Comparison of ENCODE assay signal across 23 cellular contexts in the genomic region with DNA sequence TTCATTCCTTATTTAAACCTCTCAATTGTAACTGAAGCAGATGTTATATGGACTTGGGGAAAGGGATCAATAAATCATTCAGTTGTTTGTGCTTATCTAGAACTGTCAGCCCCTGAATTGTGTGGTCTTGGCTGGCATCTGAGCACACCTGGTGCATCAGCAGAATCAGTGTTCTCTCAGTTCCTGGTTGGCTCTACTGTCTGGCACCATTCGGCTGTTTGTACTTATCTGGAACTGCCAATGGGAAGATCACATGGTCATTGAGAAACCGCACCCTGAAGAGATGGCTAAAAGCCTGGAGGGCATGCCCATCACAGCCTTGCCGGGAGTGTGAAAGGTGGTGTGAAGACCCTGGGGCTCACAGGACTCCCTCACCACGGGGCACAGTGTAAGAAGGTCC. TPM values are rescaled to one million over a fixed set of nuclear protein-coding genes. Genes with fewer than 3 reads are reported as not detected.
"Had no signal": no experiment of that assay in that cellular context is flagged by ENCODE, and none has a peak within 500 bp of the region (broad histone marks: within the 10 kb centered on the region; RNA-seq: fewer than 3 reads in every experiment).

No MANE protein-coding gene starts in this region.

- H3K9me3 ChIP-seq: esophagus squamous epithelium, lower lobe of right lung, right atrium auricular region, testis had no signal

- H3K36me3 Mint-ChIP-seq: activated naive CD8-positive, alpha-beta T cell treated with anti-CD3 and anti-CD28 coated beads for 36 hours; type B pancreatic cell had no signal

- H3K4me3 Mint-ChIP-seq: activated CD4-positive, alpha-beta T cell treated with anti-CD3 and anti-CD28 coated beads, Interleukin-2, amount 10 ng/mL, durations not matched to agents 24 days and 14 days; activated CD8-positive, alpha-beta T cell treated with anti-CD3 and anti-CD28 coated beads for 36 hours; activated naive CD8-positive, alpha-beta T cell treated with anti-CD3 and anti-CD28 coated beads for 36 hours; activated T-helper 17 cell treated with anti-CD3 and anti-CD28 coated beads, Interleukin-2, amount 50 U/mL, for 72 hours; effector memory CD8-positive, alpha-beta T cell; neural crest cell; type B pancreatic cell had no signal

- H3K27ac Mint-ChIP-seq: activated CD4-positive, alpha-beta T cell treated with anti-CD3 and anti-CD28 coated beads, Interleukin-2, amount 10 ng/mL, durations not matched to agents 24 days and 14 days; activated CD8-positive, alpha-beta T cell treated with anti-CD3 and anti-CD28 coated beads for 36 hours; activated naive CD8-positive, alpha-beta T cell treated with anti-CD3 and anti-CD28 coated beads for 36 hours; activated T-helper 17 cell treated with anti-CD3 and anti-CD28 coated beads, Interleukin-2, amount 50 U/mL, for 72 hours; effector memory CD8-positive, alpha-beta T cell; progenitor cell of endocrine pancreas; type B pancreatic cell had no signal

- ATAC-seq: activated CD8-positive, alpha-beta T cell treated with anti-CD3 and anti-CD28 coated beads for 36 hours; activated T-helper 17 cell treated with anti-CD3 and anti-CD28 coated beads, Interleukin-2, amount 50 U/mL, for 72 hours; effector memory CD8-positive, alpha-beta T cell; left cardiac atrium; lower lobe of right lung had no signal

- H3K4me1 Mint-ChIP-seq: activated CD4-positive, alpha-beta T cell treated with anti-CD3 and anti-CD28 coated beads, Interleukin-2, amount 10 ng/mL, durations not matched to agents 24 days and 14 days; activated T-helper 17 cell treated with anti-CD3 and anti-CD28 coated beads, Interleukin-2, amount 50 U/mL, for 72 hours had no signal

- DNase-seq: activated CD4-positive, alpha-beta T cell treated with anti-CD3 and anti-CD28 coated beads, Interleukin-2, amount 10 ng/mL, durations not matched to agents 24 days and 14 days; activated CD8-positive, alpha-beta T cell treated with anti-CD3 and anti-CD28 coated beads for 36 hours; activated naive CD4-positive, alpha-beta T cell; activated naive CD8-positive, alpha-beta T cell treated with anti-CD3 and anti-CD28 coated beads for 36 hours; activated T-cell treated with anti-CD3 and anti-CD28 coated beads, Interleukin-2, amount 50 U/mL, for 1 hour; amniotic stem cell; effector memory CD8-positive, alpha-beta T cell; esophagus squamous epithelium; left cardiac atrium; lower lobe of right lung; stimulated activated CD4-positive, alpha-beta T cell treated with anti-CD3 and anti-CD28 coated beads, Interleukin-4, amount 100 ng/mL, for 1 hour; testis had no signal

- H3K9me3 Mint-ChIP-seq: activated CD4-positive, alpha-beta T cell treated with anti-CD3 and anti-CD28 coated beads, Interleukin-2, amount 10 ng/mL, durations not matched to agents 24 days and 14 days; activated CD8-positive, alpha-beta T cell treated with anti-CD3 and anti-CD28 coated beads for 36 hours; activated naive CD8-positive, alpha-beta T cell treated with anti-CD3 and anti-CD28 coated beads for 36 hours; activated T-helper 17 cell treated with anti-CD3 and anti-CD28 coated beads, Interleukin-2, amount 50 U/mL, for 72 hours; effector memory CD8-positive, alpha-beta T cell; type B pancreatic cell had no signal

- H3K4me3 ChIP-seq: esophagus squamous epithelium, hepatocyte, lower lobe of right lung, right atrium auricular region, testis had no signal

RNA-seq across cellular contexts. Expression of gene EHF, which starts 37.1 kb away (rescaled TPM):
- total RNA-seq: activated CD4-positive, alpha-beta T cell treated with anti-CD3 and anti-CD28 coated beads, Interleukin-2, amount 10 ng/mL, durations not matched to agents 24 days and 14 days; activated CD8-positive, alpha-beta T cell treated with anti-CD3 and anti-CD28 coated beads for 36 hours; activated naive CD8-positive, alpha-beta T cell treated with anti-CD3 and anti-CD28 coated beads for 36 hours; dermis microvascular lymphatic vessel endothelial cell; fibroblast of villous mesenchyme; glomerular endothelial cell; myocyte; neural crest cell; skeletal muscle tissue had no signal
